In the genomic region with DNA sequence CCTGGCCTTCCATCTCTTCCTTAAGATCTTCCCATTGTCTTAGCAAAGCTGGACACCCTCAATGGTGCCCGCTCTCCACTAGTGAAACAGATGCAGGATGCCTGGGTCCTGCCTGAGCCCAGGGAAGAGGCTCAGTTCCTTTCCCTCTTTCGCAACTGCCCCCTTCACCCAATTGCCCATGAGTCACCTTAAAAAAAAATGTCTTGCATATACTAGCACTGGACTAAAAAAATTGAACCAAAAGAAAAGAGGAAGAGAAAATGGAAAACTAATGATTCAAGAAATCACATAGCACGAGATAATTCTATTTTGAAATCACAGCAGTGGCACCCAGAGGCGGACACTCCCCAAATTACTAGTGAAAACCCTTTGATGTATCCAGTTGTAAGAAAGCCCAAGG, we compare ENCODE assay signal across 16 cellular contexts.
DNase-seq lines count a peak whose midpoint lies in the region; TF ChIP-seq lines count a peak whose summit lies in the region.
"Had no signal": no experiment of that assay in that cellular context is flagged by ENCODE, and none has a peak within 500 bp of the region (broad histone marks: within the 10 kb centered on the region; RNA-seq: fewer than 3 reads in every experiment).

No MANE protein-coding gene starts in this region.

- H3K4me3 ChIP-seq in foreskin fibroblast (ENCODE audit: low read depth in 1 of 2, low read length in 2 of 2) (no peak overlapping the region), tibial nerve (no peak overlapping the region)
- H3K4me3 ChIP-seq: dorsolateral prefrontal cortex had no signal

- no peaks in the 10 kb centered on the region for H3K23me2 ChIP-seq in H9 (ENCODE audit: insufficient read length, low read depth, low read length, poor library complexity, severe bottlenecking)

- H3K27ac Mint-ChIP-seq in type B pancreatic cell = no peak overlapping the region
- H3K27ac Mint-ChIP-seq in H9 = no peak overlapping the region
- H3K27ac Mint-ChIP-seq: activated CD4-positive, alpha-beta T cell treated with anti-CD3 and anti-CD28 coated beads for 36 hours; CD4-positive, alpha-beta memory T cell; T-helper 2 cell treated with Interferon-gamma antibody and Interleukin-4, amounts not matched to agents 5 μg/mL and 100 μg/mL, for 36 hours had no signal

- no peak overlapping the region for H2AFZ ChIP-seq in H9 (ENCODE audit: low read length)

- H2BK12ac ChIP-seq in H9 (ENCODE audit: insufficient read length, low read depth, low read length) = no peak overlapping the region

- peak; percentile 41 to 67 for TF ChIP-seq EP300 in tibial nerve (IDR thresholded peaks at IDR 0.05)

- no peaks in the 10 kb centered on the region for H3K27me3 ChIP-seq in tibial nerve
- H3K27me3 ChIP-seq in H9 (ENCODE audit: insufficient read depth, low read length) = no peaks in the 10 kb centered on the region

- no peak overlapping the region for H2BK120ac ChIP-seq in H9 (ENCODE audit: low read depth, low read length, poor library complexity, severe bottlenecking)

- H3K4me2 ChIP-seq in H9 (ENCODE audit: insufficient read depth, insufficient read length, low read length) = no peak overlapping the region

- H3K9me3 Mint-ChIP-seq in type B pancreatic cell (peaks cover 5% of the 10 kb centered on the region), H9 (peaks cover 4 to 13% of the 10 kb centered on the region in 2 experiments)
- H3K9me3 Mint-ChIP-seq: T-helper 2 cell treated with Interferon-gamma antibody and Interleukin-4, amounts not matched to agents 5 μg/mL and 100 μg/mL, for 36 hours had no signal

- H3K27me3 Mint-ChIP-seq in type B pancreatic cell (peaks cover 3% of the 10 kb centered on the region), H9 (ENCODE audit: low read depth) (no peaks in the 10 kb centered on the region)
- H3K27me3 Mint-ChIP-seq: activated CD4-positive, alpha-beta T cell treated with anti-CD3 and anti-CD28 coated beads for 36 hours; CD4-positive, alpha-beta memory T cell had no signal

- no peaks in the 10 kb centered on the region for H3K79me2 ChIP-seq in H9 (ENCODE audit: insufficient read depth, low read length)

- DNase-seq in KBM-7 (peak; percentile 0), SIG-M5 (lab: John Stamatoyannopoulos, UW) (peak; percentile 25), foreskin fibroblast (peak; percentile 73 to 85), tibial nerve (ENCODE audit: low spot score in 2 of 2) (peak in 1 of 2 donors; percentile 36), type B pancreatic cell (ENCODE audit: extremely low spot score, unreplicated experiment) (no peak), H9 (no peak), kidney tubule cell (ENCODE audit: low spot score) (no peak)
- DNase-seq: activated CD4-positive, alpha-beta T cell treated with anti-CD3 and anti-CD28 coated beads for 36 hours; activated T-cell treated with anti-CD3 and anti-CD28 coated beads, Interleukin-2, amount 50 U/mL, for 48 hours; anterior cingulate cortex; CD4-positive, alpha-beta memory T cell; dorsolateral prefrontal cortex; islet precursor cell; NCI-H2171; stimulated activated naive CD4-positive, alpha-beta T cell had no signal

- no peak overlapping the region for H2BK20ac ChIP-seq in H9 (ENCODE audit: low read depth, low read length, poor library complexity, severe bottlenecking)

- H2AK5ac ChIP-seq in H9 (ENCODE audit: insufficient read length, low read length) = no peak overlapping the region

- H2BK5ac ChIP-seq in H9 (ENCODE audit: insufficient read length, low read length) = no peak overlapping the region

- no peaks in the 10 kb centered on the region for H3K36me3 ChIP-seq in tibial nerve

- no peak overlapping the region for H3T11ph ChIP-seq in H9 (ENCODE audit: low read length)

- no peaks in the 10 kb centered on the region for H3K9me3 ChIP-seq in tibial nerve
- no peaks in the 10 kb centered on the region for H3K9me3 ChIP-seq in H9 (ENCODE audit: control insufficient read depth, low read depth, low read length)

- no peak overlapping the region for H3K9ac ChIP-seq in H9 (ENCODE audit: extremely low read depth, insufficient read length, low read length)

- no peak overlapping the region for H3K18ac ChIP-seq in H9 (ENCODE audit: insufficient read length, low read depth, low read length)

- H4K20me1 ChIP-seq in H9 (ENCODE audit: control insufficient read depth, insufficient read depth, insufficient read length) = no peaks in the 10 kb centered on the region

- in situ Hi-C loops in KBM-7 (cut with MboI; ENCODE audit: low pct_unique_long_range_greater_than_20kb, low sequenced_read_pairs) = no loop called here

- H4K5ac ChIP-seq in H9 (ENCODE audit: insufficient read length, low read depth, low read length) = no peak overlapping the region

- H3K4me1 ChIP-seq in tibial nerve (peaks cover 0 to 11% (median under 1%) of the 10 kb centered on the region in 4 donors), H9 (ENCODE audit: insufficient read depth, low read length) (no peaks in the 10 kb centered on the region)

- no peak overlapping the region for H2BK15ac ChIP-seq in H9 (ENCODE audit: low read depth, low read length)

- H4K91ac ChIP-seq in H9 (ENCODE audit: insufficient read length, low read depth, low read length) = no peak overlapping the region

- H3K4me1 Mint-ChIP-seq in type B pancreatic cell (ENCODE audit: unreplicated experiment) (peaks cover 2% of the 10 kb centered on the region), H9 (peaks cover 2 to 3% of the 10 kb centered on the region in 2 experiments; a peak in 1 of 4 replicates)
- H3K4me1 Mint-ChIP-seq: activated CD4-positive, alpha-beta T cell treated with anti-CD3 and anti-CD28 coated beads for 36 hours; CD4-positive, alpha-beta memory T cell had no signal

- no peak overlapping the region for H3K23ac ChIP-seq in H9 (ENCODE audit: insufficient read length, low read depth, low read length)

- H3K14ac ChIP-seq in H9 (ENCODE audit: insufficient read depth, low read length) = no peak overlapping the region

- H4K8ac ChIP-seq in H9 (replicated peaks; ENCODE audit: insufficient read length, low read depth, low read length) = no peak overlapping the region

- H3K4me3 Mint-ChIP-seq in type B pancreatic cell (no peak overlapping the region), H9 (no peak overlapping the region)
- H3K4me3 Mint-ChIP-seq: activated CD4-positive, alpha-beta T cell treated with anti-CD3 and anti-CD28 coated beads for 36 hours; CD4-positive, alpha-beta memory T cell; T-helper 2 cell treated with Interferon-gamma antibody and Interleukin-4, amounts not matched to agents 5 μg/mL and 100 μg/mL, for 36 hours had no signal

- WGBS in tibial nerve, 2 donors = 67 to 72% methylated on average over 4 of the region's 4 CpGs
- WGBS in H9 (ENCODE audit: extremely low coverage, insufficient read length, low lambda C conversion rate) = no CpG with 5 or more reads among the region's 4 CpGs

- H3K36me3 Mint-ChIP-seq in type B pancreatic cell = peaks cover 4% of the 10 kb centered on the region
- peaks cover 0 to 13% (median 1%) of the 10 kb centered on the region in 3 experiments; a peak in 4 of 7 replicates for H3K36me3 Mint-ChIP-seq in H9 (ENCODE audit: insufficient read depth in 1 of 3, low read depth in 3 of 3)
- H3K36me3 Mint-ChIP-seq: CD4-positive, alpha-beta memory T cell had no signal

- H3K79me1 ChIP-seq in H9 (ENCODE audit: insufficient read depth, low read depth, low read length, poor library complexity, severe bottlenecking) = no peaks in the 10 kb centered on the region

- TF ChIP-seq CTCF in foreskin fibroblast (IDR thresholded peaks at IDR 0.05; ENCODE audit: low read depth, low read length) = no peak
- no peak for TF ChIP-seq CTCF in tibial nerve (IDR thresholded peaks at IDR 0.05)
- TF ChIP-seq CTCF in type B pancreatic cell (conservative IDR thresholded peaks at IDR 0.05) = no peak
- no peak for TF ChIP-seq CTCF in H9 (conservative IDR thresholded peaks at IDR 0.05)

- H3K56ac ChIP-seq in H9 (ENCODE audit: insufficient read length, low read depth, low read length) = no peak overlapping the region

- TF ChIP-seq POLR2A in tibial nerve (IDR thresholded peaks at IDR 0.05) = no peak

- peak overlapping the region in 2 of 4 donors; percentile 28 to 49 for H3K27ac ChIP-seq in tibial nerve
- H3K27ac ChIP-seq in H9 (ENCODE audit: insufficient read length, low read depth, low read length) = no peak overlapping the region

- H3K4ac ChIP-seq in H9 (ENCODE audit: low read depth, low read length) = no peak overlapping the region

Comparison
In these comparisons a context has a peak if more than half of its experiments do, and no peak if none do; other contexts are left out.
1. DNase-seq: peak in KBM-7 (single experiment), SIG-M5 (single experiment) and foreskin fibroblast (2 of 2); none in type B pancreatic cell (single experiment), H9 (single experiment) and kidney tubule cell (single experiment).